ENCODE assay signal across 14 cellular contexts in the genomic region with DNA sequence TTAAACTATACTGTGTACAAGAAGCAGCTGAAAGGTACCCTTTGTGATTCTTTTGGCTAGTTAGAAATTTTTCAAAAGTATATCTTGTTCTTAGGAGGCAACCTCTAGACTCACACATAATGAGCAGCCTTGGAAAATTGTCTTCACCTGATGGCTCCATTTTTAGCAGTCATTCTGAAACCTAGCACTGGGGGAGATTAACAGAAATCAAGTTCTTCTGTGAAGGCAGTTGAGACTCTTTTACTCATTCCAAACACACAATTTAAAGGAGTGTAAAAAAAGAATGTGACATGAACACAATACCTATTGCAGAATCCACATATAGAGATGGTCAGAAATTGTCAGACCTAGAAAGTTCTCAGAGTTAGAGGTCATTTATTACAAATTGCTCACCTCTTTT.
DNase-seq lines count a peak whose midpoint lies in the region; ATAC-seq and TF ChIP-seq lines count a peak whose summit lies in the region.
"Had no signal": no experiment of that assay in that cellular context is flagged by ENCODE, and none has a peak within 500 bp of the region (broad histone marks: within the 10 kb centered on the region; RNA-seq: fewer than 3 reads in every experiment).

No MANE protein-coding gene starts in this region.

- peak overlapping the region; percentile 1 for H3K27ac ChIP-seq in CD4-positive, alpha-beta memory T cell (ENCODE audit: low read depth, low read length)
- no peak overlapping the region for H3K27ac ChIP-seq in esophagus squamous epithelium
- H3K27ac ChIP-seq: RWPE1, uterus had no signal

- peak overlapping the region; percentile 12 to 90 (median 65) for H3K27ac Mint-ChIP-seq in CD4-positive, alpha-beta memory T cell
- H3K27ac Mint-ChIP-seq in activated T-helper 17 cell treated with anti-CD3 and anti-CD28 coated beads, Interleukin-2, amount 50 U/mL, for 72 hours: peak overlapping the region; percentile 67
- H3K27ac Mint-ChIP-seq: B cell had no signal

- H3K9me3 ChIP-seq in CD4-positive, alpha-beta memory T cell (ENCODE audit: control insufficient read depth in 1 of 2, low read length in 2 of 2): no peaks in the 10 kb centered on the region
- H3K9me3 ChIP-seq in esophagus squamous epithelium: no peaks in the 10 kb centered on the region
- H3K9me3 ChIP-seq: mucosa of descending colon, uterus had no signal

- no peak for TF ChIP-seq CTCF in esophagus squamous epithelium (IDR thresholded peaks at IDR 0.05)

- H3K4me1 ChIP-seq in CD4-positive, alpha-beta memory T cell (ENCODE audit: insufficient read depth, low read length): peaks cover 52% of the 10 kb centered on the region
- H3K4me1 ChIP-seq in esophagus squamous epithelium: no peaks in the 10 kb centered on the region
- H3K4me1 ChIP-seq: uterus had no signal

- no peak for DNase-seq in CD4-positive, alpha-beta memory T cell
- no peak for DNase-seq in stimulated activated CD4-positive, alpha-beta T cell treated with anti-CD3 and anti-CD28 coated beads, Interleukin-12 subunit alpha, Interleukin-12 subunit beta, amount 100 ng/mL, for 4 hours
- DNase-seq in NCI-H146 (lab: John Stamatoyannopoulos, UW) (no peak), esophagus squamous epithelium (lab: John Stamatoyannopoulos, UW) (no peak)
- DNase-seq in stimulated activated CD4-positive, alpha-beta T cell treated with anti-CD3 and anti-CD28 coated beads, Interleukin-4, amount 100 ng/mL, for 4 hours: no peak
- DNase-seq: activated CD4-positive, alpha-beta T cell treated with anti-CD3 and anti-CD28 coated beads for 1 hour; uterus had no signal

- H3K4me3 ChIP-seq in CD4-positive, alpha-beta memory T cell (ENCODE audit: low read length in 2 of 2): no peak overlapping the region
- H3K4me3 ChIP-seq in esophagus squamous epithelium: no peak overlapping the region
- H3K4me3 ChIP-seq: mucosa of descending colon, skin epidermis, uterus had no signal

- POLR2A ChIA-PET in CD4-positive, alpha-beta memory T cell (lab: Charles Lee; ENCODE audit: partially characterized antibody): interaction anchor here (0.7 to 3.2 kb wide), 15 partner anchors 9 to 280 kb away, joined by 3 to 27 read pairs (median 3); a partner anchor contains a TSS

- CTCF ChIA-PET in CD4-positive, alpha-beta memory T cell (lab: Charles Lee; ENCODE audit: partially characterized antibody): interaction anchor here (0.7 to 2.9 kb wide), 18 partner anchors 8 to 280 kb away, joined by 3 to 20 read pairs (median 5); a partner anchor contains a TSS

- H3K4me3 Mint-ChIP-seq in CD4-positive, alpha-beta memory T cell: peak overlapping the region in 3 of 8 donors; percentile 19 to 41 (median 37)
- peak overlapping the region; percentile 48 for H3K4me3 Mint-ChIP-seq in activated T-helper 17 cell treated with anti-CD3 and anti-CD28 coated beads, Interleukin-2, amount 50 U/mL, for 72 hours
- H3K4me3 Mint-ChIP-seq: B cell had no signal

- no peaks in the 10 kb centered on the region for H3K27me3 ChIP-seq in CD4-positive, alpha-beta memory T cell (ENCODE audit: insufficient read depth, low read length)
- H3K27me3 ChIP-seq in esophagus squamous epithelium: no peaks in the 10 kb centered on the region
- H3K27me3 ChIP-seq: uterus had no signal

- H3K36me3 Mint-ChIP-seq in CD4-positive, alpha-beta memory T cell: peaks cover 0 to 26% of the 10 kb centered on the region in 2 donors
- no peaks in the 10 kb centered on the region for H3K36me3 Mint-ChIP-seq in activated T-helper 17 cell treated with anti-CD3 and anti-CD28 coated beads, Interleukin-2, amount 50 U/mL, for 72 hours (ENCODE audit: low read depth)

- H3K9me3 Mint-ChIP-seq in CD4-positive, alpha-beta memory T cell: peaks cover 0 to 11% (median 5%) of the 10 kb centered on the region in 8 donors
- H3K9me3 Mint-ChIP-seq in activated T-helper 17 cell treated with anti-CD3 and anti-CD28 coated beads, Interleukin-2, amount 50 U/mL, for 72 hours: peaks cover 3% of the 10 kb centered on the region

- H3K27me3 Mint-ChIP-seq in CD4-positive, alpha-beta memory T cell: no peaks in the 10 kb centered on the region
- no peaks in the 10 kb centered on the region for H3K27me3 Mint-ChIP-seq in activated T-helper 17 cell treated with anti-CD3 and anti-CD28 coated beads, Interleukin-2, amount 50 U/mL, for 72 hours
- H3K27me3 Mint-ChIP-seq: B cell had no signal

- ATAC-seq in GM18858 (IDR thresholded peaks at IDR 0.05; ENCODE audit: unreplicated experiment): peak; percentile 44
- peak; percentile 54 for ATAC-seq in HG02885 (IDR thresholded peaks at IDR 0.05; ENCODE audit: poor library complexity, unreplicated experiment)
- peak; percentile 83 for ATAC-seq in activated T-helper 17 cell treated with anti-CD3 and anti-CD28 coated beads, Interleukin-2, amount 50 U/mL, for 72 hours (replicated peaks)

- intact Hi-C loops in CD4-positive, alpha-beta memory T cell (cut with micrococcal nuclease): loop anchor here (1.0 to 5.0 kb wide), 6 partner anchors 13 to 278 kb away; no protein-coding TSS in a partner anchor
- intact Hi-C loops in esophagus squamous epithelium (cut with DNase I): no loop called here

- peaks cover 29 to 39% (median 36%) of the 10 kb centered on the region in 4 donors for H3K4me1 Mint-ChIP-seq in CD4-positive, alpha-beta memory T cell
- peaks cover 14% of the 10 kb centered on the region for H3K4me1 Mint-ChIP-seq in activated T-helper 17 cell treated with anti-CD3 and anti-CD28 coated beads, Interleukin-2, amount 50 U/mL, for 72 hours

- H3K36me3 ChIP-seq in CD4-positive, alpha-beta memory T cell (ENCODE audit: insufficient read depth, low read length): no peaks in the 10 kb centered on the region
- H3K36me3 ChIP-seq in esophagus squamous epithelium: no peaks in the 10 kb centered on the region
- H3K36me3 ChIP-seq: uterus had no signal

- no peak for TF ChIP-seq POLR2A in esophagus squamous epithelium (IDR thresholded peaks at IDR 0.05)
